ENCODE assay signal across 16 cellular contexts in genomic region chr9:133571896-133572595, GRCh38. TPM values are rescaled to one million over a fixed set of nuclear protein-coding genes. Genes with fewer than 3 reads are reported as not detected.
DNase-seq lines count a peak whose midpoint lies in the region; ATAC-seq and TF ChIP-seq lines count a peak whose summit lies in the region.
"Had no signal": no experiment of that assay in that cellular context is flagged by ENCODE, and none has a peak within 500 bp of the region (broad histone marks: within the 10 kb centered on the region; RNA-seq: fewer than 3 reads in every experiment).

No MANE protein-coding gene starts in this region.

- ATAC-seq in right cardiac atrium (no peak), GM19395 (IDR thresholded peaks at IDR 0.05; ENCODE audit: unreplicated experiment) (no peak)

- H3K27me3 ChIP-seq in right cardiac atrium (ENCODE audit: control insufficient read depth, insufficient read depth) (no peaks in the 10 kb centered on the region), right atrium auricular region (no peaks in the 10 kb centered on the region), layer of hippocampus (ENCODE audit: control insufficient read depth, insufficient read depth, low read length) (no peaks in the 10 kb centered on the region)

- H3K4me1 ChIP-seq in right cardiac atrium (ENCODE audit: control insufficient read depth, insufficient read depth, low read length) (peaks cover 2% of the 10 kb centered on the region), right atrium auricular region (peaks cover 0 to 32% of the 10 kb centered on the region in 2 donors)
- H3K4me1 ChIP-seq: A549 had no signal

- H3K36me3 ChIP-seq in right atrium auricular region, result peaks cover 10% of the 10 kb centered on the region

- 80% methylated on average over 20 of the region's 20 CpGs for WGBS in right cardiac atrium

- H3K4me3 ChIP-seq in right cardiac atrium (ENCODE audit: low read length) (no peak overlapping the region), right atrium auricular region (no peak overlapping the region)
- H3K4me3 ChIP-seq: A549 had no signal

- TF ChIP-seq CTCF in right atrium auricular region (IDR thresholded peaks at IDR 0.05) (no peak), VCaP (conservative IDR thresholded peaks at IDR 0.05) (no peak)

- intact Hi-C loops in right cardiac atrium (cut with DNase I), result no loop called here

- H3K27ac ChIP-seq in right cardiac atrium (ENCODE audit: low read length) (no peak overlapping the region), right atrium auricular region (peak overlapping the region in 1 of 2 donors; percentile 61), VCaP (peak overlapping the region; percentile 42), layer of hippocampus (ENCODE audit: low read depth, low read length) (peak overlapping the region; percentile 42), substantia nigra (ENCODE audit: low read depth, low read length, poor library complexity, severe bottlenecking) (peak overlapping the region; percentile 77)
- H3K27ac ChIP-seq: A549 had no signal

- H3K9me3 ChIP-seq in right cardiac atrium (ENCODE audit: control insufficient read depth, low read length) (no peaks in the 10 kb centered on the region), right atrium auricular region (no peaks in the 10 kb centered on the region)
- H3K9me3 ChIP-seq: A549 had no signal

- in situ Hi-C loops in ACHN (cut with HindIII; ENCODE audit: low pct_ligation_motif_present, low pct_unique_long_range_greater_than_20kb, low sequenced_read_pairs), result no loop called here

- DNase-seq in right cardiac atrium, result peak in 2 of 3 donors; percentile 56 to 72
- no peak for DNase-seq in right atrium auricular region (ENCODE audit: low spot score)
- no peak for DNase-seq in substantia nigra (lab: John Stamatoyannopoulos, UW)
- no peak for DNase-seq in ACHN
- no peak for DNase-seq in 8988T
- DNase-seq: Calu3; CD4-positive, alpha-beta T cell; GOT3; H9 had no signal

RNA-seq across cellular contexts. Expression of gene FAM163B, which starts 37.1 kb away (rescaled TPM):
- total RNA-seq in right cardiac atrium, result 1 to 10 TPM; 1.2 to 5.4 (median 1.4) TPM
- 2.0 TPM for polyA plus RNA-seq in right cardiac atrium
- total RNA-seq in right atrium auricular region, result 1 to 10 TPM in 1 of 2 donors, not detected in 1; 1.7 TPM
- total RNA-seq: Calu3; CD4-positive, alpha-beta T cell; Daoy; HT1080 had no signal
- polyA plus RNA-seq: A549, IgD-negative memory B cell had no signal

RNA-seq across cellular contexts. Expression of gene ADAMTSL2, which starts 37.5 kb away (rescaled TPM):
- total RNA-seq in right cardiac atrium (10 to 100 TPM; 30.3 to 90.2 (median 47.1) TPM), right atrium auricular region (10 to 100 TPM in 1 of 2 donors, 1 to 10 TPM in 1; 4.9 to 27.7 TPM)
- polyA plus RNA-seq in right cardiac atrium, result 37.3 TPM
- total RNA-seq: Daoy, HT1080 had no signal
- polyA plus RNA-seq: A549, IgD-negative memory B cell had no signal

RNA-seq across cellular contexts. Expression of gene MYMK, which starts 47.3 kb away (rescaled TPM):
- total RNA-seq in right cardiac atrium (not detected), right atrium auricular region (not detected)
- polyA plus RNA-seq in right cardiac atrium, result not detected
- total RNA-seq: Calu3; CD4-positive, alpha-beta T cell; Daoy; H9; HT1080 had no signal
- polyA plus RNA-seq: A549, IgD-negative memory B cell had no signal

Comparison
In these comparisons a context has a peak if more than half of its experiments do, and no peak if none do; other contexts are left out.
1. DNase-seq: peak in right cardiac atrium (2 of 3); none in right atrium auricular region (single experiment), substantia nigra (0 of 49), ACHN (single experiment) and 8988T (single experiment).